Comparison of ENCODE assay signal across 8 cellular contexts in the genomic region with DNA sequence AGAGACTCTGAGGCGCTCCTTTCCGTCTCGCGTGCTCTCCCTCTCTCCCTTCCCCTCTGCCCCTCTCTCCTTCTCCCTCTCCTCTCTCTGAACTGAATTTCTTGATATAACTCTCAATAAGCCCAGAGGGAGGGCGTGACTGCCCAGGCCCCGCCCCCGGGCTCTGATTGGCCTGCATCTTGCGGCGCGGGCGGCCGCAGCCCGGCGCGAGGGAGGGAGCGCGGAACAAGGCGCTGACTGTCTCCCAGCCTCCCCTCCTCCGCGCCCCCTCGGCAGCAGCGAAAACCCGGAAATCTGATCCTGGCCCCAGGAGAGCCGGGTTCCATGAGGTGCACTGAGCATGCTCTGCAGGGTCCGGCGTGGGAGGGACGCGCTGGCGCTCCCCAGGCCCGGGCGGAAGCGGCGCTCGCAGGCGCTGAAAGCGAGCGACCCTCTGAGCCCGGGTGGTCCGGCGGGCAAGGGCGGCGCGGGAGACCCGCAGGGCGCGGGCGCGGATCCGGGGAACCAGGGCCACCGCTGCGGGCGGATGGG. TPM values are rescaled to one million over a fixed set of nuclear protein-coding genes. Genes with fewer than 3 reads are reported as not detected.
DNase-seq lines count a peak whose midpoint lies in the region; ATAC-seq and TF ChIP-seq lines count a peak whose summit lies in the region.

A gene with protein sequence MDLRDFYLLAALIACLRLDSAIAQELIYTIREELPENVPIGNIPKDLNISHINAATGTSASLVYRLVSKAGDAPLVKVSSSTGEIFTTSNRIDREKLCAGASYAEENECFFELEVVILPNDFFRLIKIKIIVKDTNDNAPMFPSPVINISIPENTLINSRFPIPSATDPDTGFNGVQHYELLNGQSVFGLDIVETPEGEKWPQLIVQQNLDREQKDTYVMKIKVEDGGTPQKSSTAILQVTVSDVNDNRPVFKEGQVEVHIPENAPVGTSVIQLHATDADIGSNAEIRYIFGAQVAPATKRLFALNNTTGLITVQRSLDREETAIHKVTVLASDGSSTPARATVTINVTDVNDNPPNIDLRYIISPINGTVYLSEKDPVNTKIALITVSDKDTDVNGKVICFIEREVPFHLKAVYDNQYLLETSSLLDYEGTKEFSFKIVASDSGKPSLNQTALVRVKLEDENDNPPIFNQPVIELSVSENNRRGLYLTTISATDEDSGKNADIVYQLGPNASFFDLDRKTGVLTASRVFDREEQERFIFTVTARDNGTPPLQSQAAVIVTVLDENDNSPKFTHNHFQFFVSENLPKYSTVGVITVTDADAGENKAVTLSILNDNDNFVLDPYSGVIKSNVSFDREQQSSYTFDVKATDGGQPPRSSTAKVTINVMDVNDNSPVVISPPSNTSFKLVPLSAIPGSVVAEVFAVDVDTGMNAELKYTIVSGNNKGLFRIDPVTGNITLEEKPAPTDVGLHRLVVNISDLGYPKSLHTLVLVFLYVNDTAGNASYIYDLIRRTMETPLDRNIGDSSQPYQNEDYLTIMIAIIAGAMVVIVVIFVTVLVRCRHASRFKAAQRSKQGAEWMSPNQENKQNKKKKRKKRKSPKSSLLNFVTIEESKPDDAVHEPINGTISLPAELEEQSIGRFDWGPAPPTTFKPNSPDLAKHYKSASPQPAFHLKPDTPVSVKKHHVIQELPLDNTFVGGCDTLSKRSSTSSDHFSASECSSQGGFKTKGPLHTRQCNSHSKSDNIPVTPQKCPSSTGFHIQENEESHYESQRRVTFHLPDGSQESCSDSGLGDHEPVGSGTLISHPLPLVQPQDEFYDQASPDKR (N-terminal part only) (minus strand): TSS at position 94 of the 531 bp plus-strand sequence. CDS start 1,896 bp downstream, outside the sequence.

- ATAC-seq in GM21723 (IDR thresholded peaks at IDR 0.05; ENCODE audit: unreplicated experiment) (peak; percentile 98), natural killer cell (peak; percentile 90 to 94 (median 93))

- peak within 1 kb of the TSS; percentile 87 for H2AFZ ChIP-seq in KMS-11 (ENCODE audit: low read depth)

- no peaks in the 10 kb centered on the region for H3K9me3 ChIP-seq in Peyer's patch

- H3K4me3 Mint-ChIP-seq in activated T-helper 2 cell treated with anti-CD3 and anti-CD28 coated beads, Interferon-gamma antibody, Interleukin-2, Interleukin-4, amounts not matched to agents 10 μg/mL and 5 μg/mL and 100 μg/mL, durations not matched to agents 14 hours and 24 hours and 36 hours (ENCODE audit: low read depth), result no peak within 1 kb of the TSS
- H3K4me3 Mint-ChIP-seq in natural killer cell, result no peak within 1 kb of the TSS

- DNase-seq in DMS153 (lab: John Stamatoyannopoulos, UW) (peak; percentile 88), Peyer's patch (peak; percentile 80 to 93 (median 83)), fibroblast of pulmonary artery (ENCODE audit: low read depth) (peak; percentile 98), natural killer cell (peak; percentile 86)
- peak; percentile 82 for DNase-seq in activated T-helper 2 cell treated with anti-CD3 and anti-CD28 coated beads, Interferon-gamma antibody, Interleukin-2, Interleukin-4, amounts not matched to agents 10 μg/mL and 5 μg/mL and 100 μg/mL, durations not matched to agents 14 hours and 24 hours and 36 hours (ENCODE audit: low spot score)
- peak; percentile 69 to 86 (median 79) for DNase-seq in stimulated activated naive CD4-positive, alpha-beta T cell (lab: John Stamatoyannopoulos, UW)

- no peaks in the 10 kb centered on the region for H3K36me3 Mint-ChIP-seq in activated T-helper 2 cell treated with anti-CD3 and anti-CD28 coated beads, Interferon-gamma antibody, Interleukin-2, Interleukin-4, amounts not matched to agents 10 μg/mL and 5 μg/mL and 100 μg/mL, durations not matched to agents 14 hours and 24 hours and 36 hours (ENCODE audit: low read depth)
- no peaks in the 10 kb centered on the region for H3K36me3 Mint-ChIP-seq in natural killer cell

- H3K4me1 Mint-ChIP-seq in activated T-helper 2 cell treated with anti-CD3 and anti-CD28 coated beads, Interferon-gamma antibody, Interleukin-2, Interleukin-4, amounts not matched to agents 10 μg/mL and 5 μg/mL and 100 μg/mL, durations not matched to agents 14 hours and 24 hours and 36 hours (ENCODE audit: low read depth), result peaks cover 6% of the 10 kb centered on the region
- H3K4me1 Mint-ChIP-seq in natural killer cell, result peaks cover 0 to 11% of the 10 kb centered on the region in 2 donors

- H3K36me3 ChIP-seq in KMS-11 (ENCODE audit: insufficient read depth), result no peaks in the 10 kb centered on the region
- no peaks in the 10 kb centered on the region for H3K36me3 ChIP-seq in Peyer's patch

- no peaks in the 10 kb centered on the region for H4K20me1 ChIP-seq in KMS-11 (ENCODE audit: insufficient read depth)

- TF ChIP-seq POLR2A in Peyer's patch (IDR thresholded peaks at IDR 0.05), result peak in 1 of 2 donors; percentile 24

- H3K4me1 ChIP-seq in KMS-11 (ENCODE audit: low read depth, poor library complexity, severe bottlenecking) (peaks cover 17% of the 10 kb centered on the region), Peyer's patch (peaks cover 0 to 8% (median 2%) of the 10 kb centered on the region in 4 donors)

- no peaks in the 10 kb centered on the region for H3K79me2 ChIP-seq in KMS-11 (ENCODE audit: insufficient read depth, low read depth)

- H3K27me3 ChIP-seq in KMS-11 (ENCODE audit: insufficient read depth, low read depth), result no peaks in the 10 kb centered on the region
- no peaks in the 10 kb centered on the region for H3K27me3 ChIP-seq in Peyer's patch

- H3K27me3 Mint-ChIP-seq in activated T-helper 2 cell treated with anti-CD3 and anti-CD28 coated beads, Interferon-gamma antibody, Interleukin-2, Interleukin-4, amounts not matched to agents 10 μg/mL and 5 μg/mL and 100 μg/mL, durations not matched to agents 14 hours and 24 hours and 36 hours (ENCODE audit: low read depth), result peaks cover 20% of the 10 kb centered on the region
- peaks cover 0 to 11% of the 10 kb centered on the region in 2 donors for H3K27me3 Mint-ChIP-seq in natural killer cell (ENCODE audit: low read depth in 2 of 2)

- H3K27ac Mint-ChIP-seq in activated T-helper 2 cell treated with anti-CD3 and anti-CD28 coated beads, Interferon-gamma antibody, Interleukin-2, Interleukin-4, amounts not matched to agents 10 μg/mL and 5 μg/mL and 100 μg/mL, durations not matched to agents 14 hours and 24 hours and 36 hours, result no peak within 1 kb of the TSS
- peak within 1 kb of the TSS in 1 of 2 donors; percentile 16 for H3K27ac Mint-ChIP-seq in natural killer cell

- TF ChIP-seq CTCF in KMS-11 (conservative IDR thresholded peaks at IDR 0.05; ENCODE audit: low read depth, low read length) (no peak), Peyer's patch (IDR thresholded peaks at IDR 0.05) (no peak), fibroblast of pulmonary artery (IDR thresholded peaks at IDR 0.05; ENCODE audit: low read length, missing control alignments) (no peak), natural killer cell (IDR thresholded peaks at IDR 0.05) (no peak)

- intact Hi-C loops in activated T-helper 2 cell treated with anti-CD3 and anti-CD28 coated beads, Interferon-gamma antibody, Interleukin-2, Interleukin-4, amounts not matched to agents 10 μg/mL and 5 μg/mL and 100 μg/mL, durations not matched to agents 14 hours and 24 hours and 36 hours (cut with micrococcal nuclease), result no loop called here
- intact Hi-C loops in natural killer cell (cut with micrococcal nuclease), result loop anchor here (5.0 kb wide), 1 partner anchor 1303 kb away; no protein-coding TSS in a partner anchor

- peak within 1 kb of the TSS; percentile 76; the same call in 1 of the 2 replicates for H3K9ac ChIP-seq in KMS-11

- H3K4me3 ChIP-seq in KMS-11 (IDR thresholded peaks at IDR 0.05; ENCODE audit: insufficient read depth, low read depth, low read length) (no peak within 1 kb of the TSS), Peyer's patch (peak within 1 kb of the TSS; percentile 50 to 77 (median 65)), fibroblast of pulmonary artery (replicated peaks; ENCODE audit: low read depth, low read length) (peak within 1 kb of the TSS; percentile 78)

- no peaks in the 10 kb centered on the region for H3K9me3 Mint-ChIP-seq in activated T-helper 2 cell treated with anti-CD3 and anti-CD28 coated beads, Interferon-gamma antibody, Interleukin-2, Interleukin-4, amounts not matched to agents 10 μg/mL and 5 μg/mL and 100 μg/mL, durations not matched to agents 14 hours and 24 hours and 36 hours
- no peaks in the 10 kb centered on the region for H3K9me3 Mint-ChIP-seq in natural killer cell

- peak within 1 kb of the TSS; percentile 54 for H3K27ac ChIP-seq in KMS-11
- H3K27ac ChIP-seq in Peyer's patch, result peak within 1 kb of the TSS; percentile 58 to 83 (median 72)

- H3K4me2 ChIP-seq in KMS-11, result peak within 1 kb of the TSS; percentile 73

RNA-seq across cellular contexts. Expression of the gene that starts here (rescaled TPM):
- 1 to 10 TPM in 2 of 4 donors, under 1 TPM in 2; 0.57 to 1.7 (median 0.97) TPM for total RNA-seq in Peyer's patch
- 0.11 and 0.18 TPM in 2 replicates for total RNA-seq in activated T-helper 2 cell treated with anti-CD3 and anti-CD28 coated beads, Interferon-gamma antibody, Interleukin-2, Interleukin-4, amounts not matched to agents 10 μg/mL and 5 μg/mL and 100 μg/mL, durations not matched to agents 14 hours and 24 hours and 36 hours
- total RNA-seq in natural killer cell, result 1 to 10 TPM in 1 of 3 donors, under 1 TPM in 2; 0.43 to 1.5 (median 0.68) TPM

Comparison
In these comparisons a context has a peak if more than half of its experiments do, and no peak if none do; other contexts are left out.
1. Peak in DNase-seq in activated T-helper 2 cell treated with anti-CD3 and anti-CD28 coated beads, Interferon-gamma antibody, Interleukin-2, Interleukin-4, amounts not matched to agents 10 μg/mL and 5 μg/mL and 100 μg/mL, durations not matched to agents 14 hours and 24 hours and 36 hours; RNA of the gene not detected or under 1 TPM.